25 cellular contexts compared by ENCODE assay signal in the genomic region with DNA sequence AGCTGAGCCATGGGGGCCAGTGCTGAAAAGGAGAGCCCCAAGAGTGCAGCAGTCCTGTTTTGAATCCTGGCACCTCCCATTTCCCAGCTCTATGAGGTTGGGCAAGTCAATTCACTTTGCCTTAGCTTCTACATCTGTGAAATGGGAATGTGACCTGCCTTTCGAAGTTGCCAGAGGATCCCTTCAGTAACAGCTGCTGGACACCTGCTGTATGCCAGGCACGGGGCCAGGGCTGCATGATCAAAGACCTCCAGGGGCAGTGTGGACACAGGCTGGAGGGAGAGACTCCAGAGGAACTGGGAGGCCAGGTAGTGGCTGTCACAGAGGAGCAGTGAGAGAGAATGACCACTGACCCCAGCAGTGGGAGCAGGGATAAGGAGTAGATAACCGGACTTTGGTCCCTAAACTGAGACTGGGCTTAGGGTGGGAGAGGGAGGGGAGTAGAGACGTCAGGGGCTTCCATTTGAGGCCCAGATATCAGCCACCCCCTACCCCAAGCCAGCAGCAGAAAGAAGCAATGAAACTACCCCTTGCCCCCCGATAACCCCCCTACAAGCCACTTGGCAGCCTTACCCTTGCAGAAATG. TPM values are rescaled to one million over a fixed set of nuclear protein-coding genes. Genes with fewer than 3 reads are reported as not detected.
"Had no signal": no experiment of that assay in that cellular context is flagged by ENCODE, and none has a peak within 500 bp of the region (broad histone marks: within the 10 kb centered on the region; RNA-seq: fewer than 3 reads in every experiment).

No MANE protein-coding gene starts in this region.

- H3K36me3 Mint-ChIP-seq: activated naive CD8-positive, alpha-beta T cell treated with anti-CD3 and anti-CD28 coated beads, Interleukin-2, amount 10 ng/mL, durations not matched to agents 7 days and 5 days; stimulated activated naive B cell treated with anti-CD40 and anti-IgM and Interleukin-4, amounts not matched to agents 10 μg/mL and 1 μg/mL and 100 μg/mL, for 72 hours had no signal

- H3K27ac ChIP-seq: coronary artery, esophagus squamous epithelium, gastrocnemius medialis, testis, uterus had no signal

- H3K9me3 Mint-ChIP-seq: activated naive CD4-positive, alpha-beta T cell treated with anti-CD3 and anti-CD28 coated beads for 36 hours; activated naive CD8-positive, alpha-beta T cell treated with anti-CD3 and anti-CD28 coated beads, Interleukin-2, amount 10 ng/mL, durations not matched to agents 7 days and 5 days; stimulated activated naive B cell treated with anti-CD40 and anti-IgM and Interleukin-4, amounts not matched to agents 10 μg/mL and 1 μg/mL and 100 μg/mL, for 72 hours had no signal

- H3K4me1 ChIP-seq: gastrocnemius medialis, testis, uterus had no signal

- H3K9me3 ChIP-seq: esophagus squamous epithelium, gastrocnemius medialis, testis, uterus had no signal

- DNase-seq: activated CD4-positive, alpha-beta T cell treated with anti-CD3 and anti-CD28 coated beads for 4 hours; activated CD4-positive, alpha-beta T cell treated with anti-CD3 and anti-CD28 coated beads, Interleukin-2, amount 50 U/mL, for 48 hours; activated CD4-positive, CD25-positive, alpha-beta regulatory T cell; activated naive CD4-positive, alpha-beta T cell treated with anti-CD3 and anti-CD28 coated beads for 36 hours; activated naive CD8-positive, alpha-beta T cell treated with anti-CD3 and anti-CD28 coated beads, Interleukin-2, amount 10 ng/mL, durations not matched to agents 7 days and 5 days; activated T-cell treated with anti-CD3 and anti-CD28 coated beads, Interleukin-2, amount 50 U/mL, for 48 hours; amygdala; cerebellar nuclear complex; endodermal cell; esophagus squamous epithelium; gastrocnemius medialis; hippocampal formation; left cardiac atrium; nephron progenitor cell; occipital lobe; stimulated activated CD4-positive, alpha-beta T cell treated with anti-CD3 and anti-CD28 coated beads, Interleukin-2, amount 100 ng/mL, for 48 hours; stimulated activated CD8-positive, alpha-beta memory T cell treated with anti-CD3 and anti-CD28 coated beads, Interleukin-4, amount 100 ng/mL, for 48 hours; stimulated activated naive B cell treated with anti-CD40 and anti-IgM and Interleukin-4, amounts not matched to agents 10 μg/mL and 1 μg/mL and 100 μg/mL, for 72 hours; testis; trophoblast cell; uterus had no signal

- H3K27ac Mint-ChIP-seq: activated naive CD4-positive, alpha-beta T cell treated with anti-CD3 and anti-CD28 coated beads for 36 hours; activated naive CD8-positive, alpha-beta T cell treated with anti-CD3 and anti-CD28 coated beads, Interleukin-2, amount 10 ng/mL, durations not matched to agents 7 days and 5 days; endodermal cell; nephron progenitor cell; stimulated activated naive B cell treated with anti-CD40 and anti-IgM and Interleukin-4, amounts not matched to agents 10 μg/mL and 1 μg/mL and 100 μg/mL, for 72 hours had no signal

- H3K4me3 Mint-ChIP-seq: activated naive CD4-positive, alpha-beta T cell treated with anti-CD3 and anti-CD28 coated beads for 36 hours; activated naive CD8-positive, alpha-beta T cell treated with anti-CD3 and anti-CD28 coated beads, Interleukin-2, amount 10 ng/mL, durations not matched to agents 7 days and 5 days; endodermal cell; nephron progenitor cell; stimulated activated naive B cell treated with anti-CD40 and anti-IgM and Interleukin-4, amounts not matched to agents 10 μg/mL and 1 μg/mL and 100 μg/mL, for 72 hours had no signal

- H3K36me3 ChIP-seq: esophagus squamous epithelium, gastrocnemius medialis, uterus had no signal

- H3K4me1 Mint-ChIP-seq: endodermal cell; stimulated activated naive B cell treated with anti-CD40 and anti-IgM and Interleukin-4, amounts not matched to agents 10 μg/mL and 1 μg/mL and 100 μg/mL, for 72 hours had no signal

- H3K27me3 ChIP-seq: esophagus squamous epithelium, gastrocnemius medialis, testis, uterus had no signal

- H3K4me3 ChIP-seq: coronary artery, esophagus squamous epithelium, gastrocnemius medialis, testis, uterus had no signal

- ATAC-seq: gastrocnemius medialis; left cardiac atrium; sciatic nerve; stimulated activated naive B cell treated with anti-CD40 and anti-IgM and Interleukin-4, amounts not matched to agents 10 μg/mL and 1 μg/mL and 100 μg/mL, for 72 hours had no signal

RNA-seq across cellular contexts. Expression of gene SRRM3, which starts 45.2 kb away (rescaled TPM):
- total RNA-seq: activated CD8-positive, alpha-beta memory T cell treated with anti-CD3 and anti-CD28 coated beads for 36 hours; activated naive CD4-positive, alpha-beta T cell treated with anti-CD3 and anti-CD28 coated beads for 36 hours; activated naive CD8-positive, alpha-beta T cell treated with anti-CD3 and anti-CD28 coated beads, Interleukin-2, amount 10 ng/mL, durations not matched to agents 7 days and 5 days; mononuclear cell had no signal
